11 cellular contexts compared by ENCODE assay signal in genomic region chr1:67144696-67145095, GRCh38. TPM values are rescaled to one million over a fixed set of nuclear protein-coding genes. Genes with fewer than 3 reads are reported as not detected.
DNase-seq lines count a peak whose midpoint lies in the region; ATAC-seq and TF ChIP-seq lines count a peak whose summit lies in the region.
"Had no signal": no experiment of that assay in that cellular context is flagged by ENCODE, and none has a peak within 500 bp of the region (broad histone marks: within the 10 kb centered on the region; RNA-seq: fewer than 3 reads in every experiment).

No MANE protein-coding gene starts in this region.

- CTCF ChIA-PET in A673 (lab: Charles Lee) = no interaction called here

- ATAC-seq in HG03571 (IDR thresholded peaks at IDR 0.05; ENCODE audit: unreplicated experiment) (no peak), GM21786 (IDR thresholded peaks at IDR 0.05; ENCODE audit: unreplicated experiment) (no peak), GM19397 (IDR thresholded peaks at IDR 0.05; ENCODE audit: unreplicated experiment) (no peak), GM21723 (IDR thresholded peaks at IDR 0.05; ENCODE audit: unreplicated experiment) (no peak)
- ATAC-seq: left ventricle myocardium superior had no signal

- no peaks in the 10 kb centered on the region for H3K9me3 ChIP-seq in A673 (ENCODE audit: low read depth, low read length, poor library complexity, severe bottlenecking)

- H3K27me3 ChIP-seq in A673 (replicated peaks; ENCODE audit: insufficient read depth, low read depth, low read length, poor library complexity) (peaks cover 6% of the 10 kb centered on the region), GM06990 (replicated peaks; ENCODE audit: control insufficient read depth, insufficient read depth, low read length) (no peaks in the 10 kb centered on the region)

- H3K27ac ChIP-seq in A673 (ENCODE audit: low read depth, low read length, poor library complexity, severe bottlenecking) = no peak overlapping the region

- TF ChIP-seq CTCF in A673 (conservative IDR thresholded peaks at IDR 0.05; ENCODE audit: low read depth, low read length) (peak; percentile 49), GM06990 (IDR thresholded peaks at IDR 0.05; ENCODE audit: insufficient read depth, low read length, poor library complexity, severe bottlenecking) (peak; percentile 47), epithelial cell of proximal tubule (conservative IDR thresholded peaks at IDR 0.05; ENCODE audit: low read depth, low read length) (peak; percentile 47)

- H3K4me3 ChIP-seq in A673 (ENCODE audit: low read depth, low read length, poor library complexity, severe bottlenecking) = no peak overlapping the region
- no peak overlapping the region for H3K4me3 ChIP-seq in GM06990 (replicated peaks; ENCODE audit: low read depth, low read length)
- H3K4me3 ChIP-seq in epithelial cell of proximal tubule (ENCODE audit: low read depth, low read length) = no peak overlapping the region

- POLR2A ChIA-PET in A673 (lab: Charles Lee; ENCODE audit: low non-redundant PET) = no interaction called here

- DNase-seq in A673 (ENCODE audit: low spot score) = peak; percentile 19
- no peak for DNase-seq in GM06990 (ENCODE audit: extremely low read depth, insufficient read length)
- peak; percentile 7 for DNase-seq in RPMI7951 (ENCODE audit: low read depth)
- DNase-seq in epithelial cell of proximal tubule (ENCODE audit: low read depth) = no peak
- DNase-seq: cerebellar nuclear complex, left ventricle myocardium superior, NCI-H1105 had no signal

- no TSS peak for BruUV-seq in A673 (replicated peaks; lab: Mats Ljungman, UMichigan)

- intact Hi-C loops in A673 (cut with micrococcal nuclease; ENCODE audit: unreplicated experiment) = no loop called here

- H3K36me3 ChIP-seq in A673 (ENCODE audit: insufficient read depth, low read length, poor library complexity, severe bottlenecking) = no peaks in the 10 kb centered on the region
- no peaks in the 10 kb centered on the region for H3K36me3 ChIP-seq in GM06990 (ENCODE audit: control insufficient read depth, insufficient read depth, low read length)

- H3K4me1 ChIP-seq in A673 (ENCODE audit: insufficient read depth, low read length, poor library complexity, severe bottlenecking) = no peaks in the 10 kb centered on the region

RNA-seq across cellular contexts. Expression of gene C1orf141, which starts 9.9 kb away (rescaled TPM):
- total RNA-seq in A673 (2021) (not detected in 2 replicates), epithelial cell of proximal tubule (not detected in 2 replicates)
- not detected in 2 replicates for total RNA-seq in RPMI7951 (2014; rRNA removed; shearing (Covaris generic))
- total RNA-seq: left ventricle myocardium superior had no signal

RNA-seq across cellular contexts. Expression of gene IL23R, which starts 21.6 kb away (rescaled TPM):
- total RNA-seq in A673 (2021) = not detected in 2 replicates
- not detected in 2 replicates for total RNA-seq in RPMI7951 (2014; rRNA removed; shearing (Covaris generic))
- total RNA-seq in epithelial cell of proximal tubule = not detected in 2 replicates
- total RNA-seq: left ventricle myocardium superior had no signal

Comparison
In these comparisons a context has a peak if more than half of its experiments do, and no peak if none do; other contexts are left out.
1. DNase-seq: peak in A673 (single experiment) and RPMI7951 (single experiment); none in GM06990 (single experiment) and epithelial cell of proximal tubule (single experiment).
2. Peak in every context shown above with its lines, with median percentiles within 50 percentile points of each other: CTCF ChIP-seq.